25 cellular contexts compared by ENCODE assay signal in genomic region chr12:18580286-18580685, GRCh38.
A peak's percentile ranks its signal among the peaks of the same experiment; 100 is the strongest.
DNase-seq lines count a peak whose midpoint lies in the region; ATAC-seq, FAIRE-seq and TF ChIP-seq lines count a peak whose summit lies in the region.
"Had no signal": no experiment of that assay in that cellular context is flagged by ENCODE, and none has a peak within 500 bp of the region (broad histone marks: within the 10 kb centered on the region; RNA-seq: fewer than 3 reads in every experiment).

No MANE protein-coding gene starts in this region.

- no peak overlapping the region for H2BK5ac ChIP-seq in IMR-90 (ENCODE audit: low read depth, low read length, poor library complexity, severe bottlenecking)

- H3K9me1 ChIP-seq in IMR-90 (ENCODE audit: insufficient read depth, low read length): no peaks in the 10 kb centered on the region

- H3K4me3 ChIP-seq in IMR-90 (ENCODE audit: insufficient read depth, low read depth, low read length) (no peak overlapping the region), fibroblast of mammary gland (ENCODE audit: control insufficient read depth, low read depth, low read length) (no peak overlapping the region), pancreas (no peak overlapping the region)
- H3K4me3 ChIP-seq: BLaER1, K562, MG63, PC-9 had no signal

- no peaks in the 10 kb centered on the region for H3K79me1 ChIP-seq in IMR-90 (ENCODE audit: low read depth in 1 of 2, low read length in 2 of 2)

- in situ Hi-C loops in IMR-90 (cut with MboI; ENCODE audit: low sequenced_read_pairs): no loop called here

- H3K4me1 ChIP-seq in IMR-90 (ENCODE audit: control insufficient read depth, insufficient read depth, low read length): peaks cover 13% of the 10 kb centered on the region
- no peaks in the 10 kb centered on the region for H3K4me1 ChIP-seq in pancreas
- H3K4me1 ChIP-seq: BLaER1 had no signal

- peak; percentile 13 for FAIRE-seq in pancreas (lab: Jason Lieb, UNC)
- FAIRE-seq: GM12892, H1, K562 had no signal

- H3K23ac ChIP-seq in IMR-90 (ENCODE audit: low read depth, low read length): no peak overlapping the region

- no peak overlapping the region; a peak in 2 of 4 replicates for H4K8ac ChIP-seq in IMR-90 (ENCODE audit: low read depth in 2 of 2, low read length in 2 of 2)

- H2BK15ac ChIP-seq in IMR-90 (ENCODE audit: low read depth, low read length): 0 out of 3 replicates have a peak overlapping the region, but pooled peaks have one; percentile 1

- no peak for ATAC-seq in IMR-90 (ENCODE audit: low read depth)
- no peak for ATAC-seq in pancreas
- ATAC-seq in HG02623 (IDR thresholded peaks at IDR 0.05; ENCODE audit: unreplicated experiment): no peak
- no peak for ATAC-seq in left cardiac atrium
- ATAC-seq: K562 had no signal

- no peak overlapping the region for H3K14ac ChIP-seq in IMR-90 (replicated peaks; ENCODE audit: low read depth, low read length)

- H4K91ac ChIP-seq in IMR-90 (ENCODE audit: insufficient read depth, low read depth, low read length): no peak overlapping the region

- H3K4ac ChIP-seq in IMR-90 (ENCODE audit: low read depth, low read length): no peak overlapping the region

- no peak overlapping the region for H2AK5ac ChIP-seq in IMR-90 (ENCODE audit: low read depth, low read length)

- H3K9ac ChIP-seq in IMR-90 (ENCODE audit: low read depth, low read length): no peak overlapping the region
- H3K9ac ChIP-seq: BLaER1 had no signal

- no CpG with 5 or more reads among the region's 3 CpGs for WGBS in IMR-90 (ENCODE audit: extremely low coverage in 2 of 2, insufficient read length in 1 of 2), 2 experiments
- 60 to 76% methylated on average over 3 of the region's 3 CpGs for WGBS in pancreas, 2 donors

- dilution Hi-C loops in IMR-90 (cut with HindIII; ENCODE audit: low sequenced_read_pairs, unreplicated experiment): no loop called here

- no peak overlapping the region for H3K56ac ChIP-seq in IMR-90 (ENCODE audit: extremely low read depth, insufficient read depth, low read length)

- no peak for TF ChIP-seq RAD21 in IMR-90 (IDR thresholded peaks at IDR 0.05; ENCODE audit: low read length)

- H3K27ac ChIP-seq in IMR-90 (ENCODE audit: insufficient read depth, low read length) (no peak overlapping the region), pancreas (no peak overlapping the region)
- H3K27ac ChIP-seq: BLaER1, PC-9 had no signal

- no peak overlapping the region for H2BK120ac ChIP-seq in IMR-90 (ENCODE audit: low read depth, low read length)

- no peak overlapping the region for H2AK9ac ChIP-seq in IMR-90 (replicated peaks; ENCODE audit: low read depth, low read length, poor library complexity)

- no peaks in the 10 kb centered on the region for H3K36me3 ChIP-seq in IMR-90 (ENCODE audit: control insufficient read depth, insufficient read depth, low read length)
- H3K36me3 ChIP-seq in pancreas: no peaks in the 10 kb centered on the region
- H3K36me3 ChIP-seq: BLaER1, MG63 had no signal

- DNase-seq in AG20443 (ENCODE audit: low spot score) (peak; percentile 11), IMR-90 (peak; percentile 38), fibroblast of mammary gland (ENCODE audit: low read depth) (peak; percentile 75), pancreas (no peak), amniotic stem cell (lab: John Stamatoyannopoulos, UW) (no peak), left cardiac atrium (no peak)
- DNase-seq: CD4-positive, alpha-beta T cell; COR-L47; DMS 273 treated with DMSO at 0.1 percent for 48 hours; DND-41; MG63; NCI-H1417; NCI-H1694 treated with DMSO at 0.1 percent for 48 hours; NCI-H2081 treated with DMSO at 0.1 percent for 48 hours; NCI-H2171 treated with DMSO at 0.1 percent for 48 hours; NCI-H446 treated with DMSO at 0.1 percent for 48 hours; NCI-H748 treated with DMSO at 0.1 percent for 48 hours; PC-9; RPMI8226; SHP77 had no signal

- H4K5ac ChIP-seq in IMR-90 (ENCODE audit: low read depth, low read length): no peak overlapping the region

- no TSS peak for BruUV-seq in IMR-90 (replicated peaks; lab: Mats Ljungman, UMichigan)

- intact Hi-C loops in IMR-90 (cut with micrococcal nuclease): loop anchor here (2.0 kb wide), 1 partner anchor 551 kb away; no protein-coding TSS in a partner anchor
- intact Hi-C loops in pancreas (cut with DNase I): no loop called here
- intact Hi-C loops in left cardiac atrium (cut with DNase I): no loop called here

- POLR2A ChIA-PET in IMR-90 (lab: Charles Lee; ENCODE audit: unreplicated experiment): no interaction called here

- H3K18ac ChIP-seq in IMR-90 (ENCODE audit: low read depth, low read length): no peak overlapping the region

- no peak overlapping the region for H3K4me2 ChIP-seq in IMR-90 (ENCODE audit: low read depth, low read length)
- H3K4me2 ChIP-seq: BLaER1, PC-9 had no signal

- H3K27me3 ChIP-seq in IMR-90 (ENCODE audit: control insufficient read depth, insufficient read depth, low read length): no peaks in the 10 kb centered on the region
- no peaks in the 10 kb centered on the region for H3K27me3 ChIP-seq in pancreas
- H3K27me3 ChIP-seq: BLaER1, MG63 had no signal

- H2BK20ac ChIP-seq in IMR-90 (ENCODE audit: low read depth, low read length): no peak overlapping the region

- CTCF ChIA-PET in IMR-90 (lab: Yijun Ruan, JAX): no interaction called here

- TF ChIP-seq CTCF in IMR-90 (conservative IDR thresholded peaks at IDR 0.05; ENCODE audit: low read depth, low read length): no peak
- TF ChIP-seq CTCF in fibroblast of mammary gland (conservative IDR thresholded peaks at IDR 0.05; ENCODE audit: control insufficient read depth, insufficient read depth, low read depth, low read length): no peak
- no peak for TF ChIP-seq CTCF in pancreas (IDR thresholded peaks at IDR 0.05)

- TF ChIP-seq POLR2A in IMR-90 (IDR thresholded peaks at IDR 0.05; ENCODE audit: low read depth, low read length): no peak

- no peaks in the 10 kb centered on the region for H4K20me1 ChIP-seq in IMR-90 (ENCODE audit: insufficient read depth, low read length)
- H4K20me1 ChIP-seq: BLaER1 had no signal

- H2AFZ ChIP-seq in IMR-90 (replicated peaks; ENCODE audit: low read length, poor library complexity): no peak overlapping the region
- H2AFZ ChIP-seq: PC-9 had no signal

- H3K9me3 ChIP-seq in IMR-90 (ENCODE audit: control insufficient read depth, insufficient read depth, low read length): peaks cover 12% of the 10 kb centered on the region
- no peaks in the 10 kb centered on the region for H3K9me3 ChIP-seq in pancreas
- H3K9me3 ChIP-seq: BLaER1 had no signal

TF ChIP-seq in IMR-90, 13 proteins besides CTCF, POLR2A, EP300 and RAD21:
- TF ChIP-seq, protein P1, sequence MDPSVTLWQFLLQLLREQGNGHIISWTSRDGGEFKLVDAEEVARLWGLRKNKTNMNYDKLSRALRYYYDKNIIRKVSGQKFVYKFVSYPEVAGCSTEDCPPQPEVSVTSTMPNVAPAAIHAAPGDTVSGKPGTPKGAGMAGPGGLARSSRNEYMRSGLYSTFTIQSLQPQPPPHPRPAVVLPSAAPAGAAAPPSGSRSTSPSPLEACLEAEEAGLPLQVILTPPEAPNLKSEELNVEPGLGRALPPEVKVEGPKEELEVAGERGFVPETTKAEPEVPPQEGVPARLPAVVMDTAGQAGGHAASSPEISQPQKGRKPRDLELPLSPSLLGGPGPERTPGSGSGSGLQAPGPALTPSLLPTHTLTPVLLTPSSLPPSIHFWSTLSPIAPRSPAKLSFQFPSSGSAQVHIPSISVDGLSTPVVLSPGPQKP (IDR thresholded peaks at IDR 0.05; ENCODE audit: borderline replicate concordance, low read depth, low read length): no peak
- TF ChIP-seq USF2 (IDR thresholded peaks at IDR 0.05; ENCODE audit: low read depth, low read length) (no peak), MXI1 (IDR thresholded peaks at IDR 0.05; ENCODE audit: borderline replicate concordance, low read depth, low read length) (no peak), NFE2L2 (IDR thresholded peaks at IDR 0.05; ENCODE audit: low read depth, low read length) (no peak), CEBPB (IDR thresholded peaks at IDR 0.05; ENCODE audit: low read depth, low read length) (no peak), MAZ (IDR thresholded peaks at IDR 0.05; ENCODE audit: borderline replicate concordance, low read depth, low read length) (no peak), RFX5 (IDR thresholded peaks at IDR 0.05; ENCODE audit: low read depth, low read length) (no peak), BHLHE40 (IDR thresholded peaks at IDR 0.05; ENCODE audit: low read depth, low read length) (no peak), MAFK (IDR thresholded peaks at IDR 0.05; ENCODE audit: low read depth, low read length) (no peak), FOS (IDR thresholded peaks at IDR 0.05; ENCODE audit: low read depth, low read length) (no peak), SMC3 (IDR thresholded peaks at IDR 0.05; ENCODE audit: low read depth, low read length) (no peak), RCOR1 (IDR thresholded peaks at IDR 0.05; ENCODE audit: insufficient replicate concordance, low read length) (no peak), CHD1 (IDR thresholded peaks at IDR 0.05; ENCODE audit: low read depth, low read length) (no peak)
TF ChIP-seq in IMR-90: peak in this region for 0.

Comparison
In these comparisons a context has a peak if more than half of its experiments do, and no peak if none do; other contexts are left out.
1. DNase-seq: peak in AG20443 (single experiment), IMR-90 (single experiment) and fibroblast of mammary gland (single experiment); none in pancreas (0 of 6), amniotic stem cell (single experiment) and left cardiac atrium (single experiment).